Comparison of ENCODE assay signal across 1 cellular context in genomic region chr11:83157755-83158473, GRCh38.
TF ChIP-seq lines count a peak whose summit lies in the region.

No MANE protein-coding gene starts in this region.

TF ChIP-seq in SK-N-SH, 30 proteins besides CTCF, POLR2A, EP300 and RAD21:
- TF ChIP-seq EZH2phosphoT487 (IDR thresholded peaks at IDR 0.05; ENCODE audit: borderline replicate concordance, low read depth) = no peak
- 0 out of 2 replicates have a peak, but pooled peaks have one; percentile 11 for TF ChIP-seq USF2 (IDR thresholded peaks at IDR 0.05; ENCODE audit: borderline replicate concordance, low read depth, low read length)
- TF ChIP-seq USF1 (IDR thresholded peaks at IDR 0.05; ENCODE audit: borderline replicate concordance, low read depth) = peak; percentile 35; the same call in 1 of the 2 replicates
- no peak for TF ChIP-seq NFIC (IDR thresholded peaks at IDR 0.05; ENCODE audit: borderline replicate concordance)
- TF ChIP-seq, protein P1, sequence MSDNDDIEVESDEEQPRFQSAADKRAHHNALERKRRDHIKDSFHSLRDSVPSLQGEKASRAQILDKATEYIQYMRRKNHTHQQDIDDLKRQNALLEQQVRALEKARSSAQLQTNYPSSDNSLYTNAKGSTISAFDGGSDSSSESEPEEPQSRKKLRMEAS (IDR thresholded peaks at IDR 0.05; ENCODE audit: low read depth) = peak; percentile 77
- TF ChIP-seq MXI1 (IDR thresholded peaks at IDR 0.05; ENCODE audit: low read depth, low read length) = peak; percentile 84
- peak; percentile 30; the same call in 1 of the 2 replicates for TF ChIP-seq ELF1 (IDR thresholded peaks at IDR 0.05)
- 0 out of 2 replicates have a peak, but pooled peaks have one; percentile 3 for TF ChIP-seq SIN3A (IDR thresholded peaks at IDR 0.05; ENCODE audit: borderline replicate concordance, low read depth, low read length)
- peak; percentile 32; the same call in 1 of the 2 replicates for TF ChIP-seq TAF1 (IDR thresholded peaks at IDR 0.05; ENCODE audit: borderline replicate concordance, low read depth, low read length)
- TF ChIP-seq YY1 (IDR thresholded peaks at IDR 0.05; ENCODE audit: low read depth) = peak; percentile 84
TF ChIP-seq in SK-N-SH: peak in this region for 8.
